ENCODE assay signal across 10 cellular contexts in genomic region chr19:49403404-49404187, GRCh38. TPM values are rescaled to one million over a fixed set of nuclear protein-coding genes. Genes with fewer than 3 reads are reported as not detected.
DNase-seq lines count a peak whose midpoint lies in the region; ATAC-seq and TF ChIP-seq lines count a peak whose summit lies in the region.
"Had no signal": no experiment of that assay in that cellular context is flagged by ENCODE, and none has a peak within 500 bp of the region (broad histone marks: within the 10 kb centered on the region; RNA-seq: fewer than 3 reads in every experiment).

No MANE protein-coding gene starts in this region.

- peaks cover 0 to 3% (median 2%) of the 10 kb centered on the region in 3 donors for H3K27me3 Mint-ChIP-seq in naive B cell
- no peaks in the 10 kb centered on the region for H3K27me3 Mint-ChIP-seq in activated T-cell treated with anti-CD3 and anti-CD28 coated beads, Interleukin-2, amount 50 U/mL, for 4 hours (ENCODE audit: low read depth)

- peak; percentile 82 to 86 for ATAC-seq in naive B cell (ENCODE audit: low read depth in 2 of 2)
- ATAC-seq in HG03045 (IDR thresholded peaks at IDR 0.05; ENCODE audit: unreplicated experiment), result no peak
- no peak for ATAC-seq in activated T-cell treated with anti-CD3 and anti-CD28 coated beads, Interleukin-2, amount 50 U/mL, for 4 hours

- no peaks in the 10 kb centered on the region for H3K36me3 Mint-ChIP-seq in naive B cell
- no peaks in the 10 kb centered on the region for H3K36me3 Mint-ChIP-seq in activated T-cell treated with anti-CD3 and anti-CD28 coated beads, Interleukin-2, amount 50 U/mL, for 4 hours (ENCODE audit: insufficient read depth)

- peaks cover 23 to 39% (median 39%) of the 10 kb centered on the region in 3 donors for H3K4me1 Mint-ChIP-seq in naive B cell
- H3K4me1 Mint-ChIP-seq in activated T-cell treated with anti-CD3 and anti-CD28 coated beads, Interleukin-2, amount 50 U/mL, for 4 hours (ENCODE audit: low read depth), result peaks cover 32% of the 10 kb centered on the region

- DNase-seq in GM10266 (ENCODE audit: extremely low spot score), result peak; percentile 13
- DNase-seq in NCI-H187 (lab: John Stamatoyannopoulos, UW), result peak; percentile 98 to 99
- peak; percentile 73 for DNase-seq in SW480 (ENCODE audit: low spot score)
- DNase-seq in naive B cell, result peak; percentile 32
- no peak for DNase-seq in GDM1 (lab: John Stamatoyannopoulos, UW)
- no peak for DNase-seq in activated T-cell treated with anti-CD3 and anti-CD28 coated beads, Interleukin-2, amount 50 U/mL, for 4 hours
- no peak for DNase-seq in dermis blood vessel endothelial cell
- DNase-seq: foreskin fibroblast had no signal

- H3K27ac Mint-ChIP-seq in naive B cell, result peak overlapping the region in 5 of 6 donors; percentile 25 to 94 (median 91)

- H3K9me3 Mint-ChIP-seq in naive B cell, result no peaks in the 10 kb centered on the region
- no peaks in the 10 kb centered on the region for H3K9me3 Mint-ChIP-seq in activated T-cell treated with anti-CD3 and anti-CD28 coated beads, Interleukin-2, amount 50 U/mL, for 4 hours

- TF ChIP-seq CTCF in GM10266 (IDR thresholded peaks at IDR 0.05; ENCODE audit: control insufficient read depth, insufficient read depth, low read depth, missing control alignments), result no peak

- H3K4me3 Mint-ChIP-seq in naive B cell, result peak overlapping the region in 6 of 8 donors; percentile 20 to 75 (median 60)
- no peak overlapping the region for H3K4me3 Mint-ChIP-seq in activated T-cell treated with anti-CD3 and anti-CD28 coated beads, Interleukin-2, amount 50 U/mL, for 4 hours

RNA-seq across cellular contexts. Expression of gene KASH5, which starts 15.5 kb away (rescaled TPM):
- polyA plus RNA-seq in naive B cell (ENCODE audit: low read depth in 6 of 6), result not detected
- under 1 TPM; 0.24 to 0.48 (median 0.27) TPM for total RNA-seq in activated T-cell treated with anti-CD3 and anti-CD28 coated beads, Interleukin-2, amount 50 U/mL, for 4 hours
- not detected in 2 replicates for total RNA-seq in dermis blood vessel endothelial cell
- total RNA-seq: right atrium auricular region had no signal

RNA-seq across cellular contexts. Expression of gene PTH2, which starts 19.6 kb away (rescaled TPM):
- polyA plus RNA-seq in naive B cell (ENCODE audit: low read depth in 6 of 6), result not detected
- total RNA-seq in activated T-cell treated with anti-CD3 and anti-CD28 coated beads, Interleukin-2, amount 50 U/mL, for 4 hours, result not detected
- total RNA-seq in dermis blood vessel endothelial cell, result not detected in 2 replicates
- total RNA-seq: right atrium auricular region had no signal

RNA-seq across cellular contexts. Expression of gene GFY, which starts 21.6 kb away (rescaled TPM):
- polyA plus RNA-seq in naive B cell (ENCODE audit: low read depth in 6 of 6), result not detected
- total RNA-seq in activated T-cell treated with anti-CD3 and anti-CD28 coated beads, Interleukin-2, amount 50 U/mL, for 4 hours, result not detected
- not detected in 2 replicates for total RNA-seq in dermis blood vessel endothelial cell
- total RNA-seq: right atrium auricular region had no signal

RNA-seq across cellular contexts. Expression of gene SLC17A7, which starts 37.7 kb away (rescaled TPM):
- polyA plus RNA-seq in naive B cell (ENCODE audit: low read depth in 6 of 6), result not detected
- total RNA-seq in activated T-cell treated with anti-CD3 and anti-CD28 coated beads, Interleukin-2, amount 50 U/mL, for 4 hours, result under 1 TPM in 2 of 3 donors, not detected in 1; 0.08 to 0.13 TPM
- 0.17 and 0.42 TPM in 2 replicates for total RNA-seq in dermis blood vessel endothelial cell

RNA-seq across cellular contexts. Expression of gene DKKL1, which starts 39.9 kb away (rescaled TPM):
- 1 to 10 TPM in 1 of 6 donors, under 1 TPM in 2, not detected in 3; 0.55 to 2.8 (median 0.82) TPM for polyA plus RNA-seq in naive B cell (ENCODE audit: low read depth in 6 of 6)
- total RNA-seq in activated T-cell treated with anti-CD3 and anti-CD28 coated beads, Interleukin-2, amount 50 U/mL, for 4 hours, result not detected
- total RNA-seq in dermis blood vessel endothelial cell, result 0.33 TPM in 1 of 2 replicates, not detected in the other
- total RNA-seq: right atrium auricular region had no signal

Comparison
In these comparisons a context has a peak if more than half of its experiments do, and no peak if none do; other contexts are left out.
1. DNase-seq: peak in GM10266 (single experiment), NCI-H187 (2 of 2), SW480 (single experiment) and naive B cell (single experiment); none in GDM1 (single experiment), activated T-cell treated with anti-CD3 and anti-CD28 coated beads, Interleukin-2, amount 50 U/mL, for 4 hours (single experiment) and dermis blood vessel endothelial cell (single experiment).
2. ATAC-seq: peak in naive B cell (2 of 2); none in HG03045 (single experiment) and activated T-cell treated with anti-CD3 and anti-CD28 coated beads, Interleukin-2, amount 50 U/mL, for 4 hours (0 of 2).